ENCODE assay signal across 22 cellular contexts in the genomic region with DNA sequence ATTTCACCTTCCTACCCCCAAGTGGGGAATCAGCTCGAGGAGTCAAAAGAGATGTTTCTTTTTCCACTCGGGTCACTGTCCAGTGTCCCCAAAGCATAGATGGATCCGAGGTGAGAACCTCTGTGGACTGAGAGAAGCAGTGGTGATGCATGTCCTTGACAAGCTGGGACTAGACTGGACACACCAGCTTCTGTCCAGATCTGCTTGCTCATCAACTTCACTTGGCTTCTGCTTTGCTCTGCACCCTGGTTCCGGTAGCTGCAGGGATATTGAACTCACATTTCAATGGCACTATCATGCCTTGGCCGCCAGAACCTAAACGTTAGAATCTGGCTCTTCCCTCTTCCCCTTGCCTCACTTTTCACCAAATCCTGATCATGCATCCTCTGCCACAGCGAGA. TPM values are rescaled to one million over a fixed set of nuclear protein-coding genes. Genes with fewer than 3 reads are reported as not detected.
"Had no signal": no experiment of that assay in that cellular context is flagged by ENCODE, and none has a peak within 500 bp of the region (broad histone marks: within the 10 kb centered on the region; RNA-seq: fewer than 3 reads in every experiment).

No MANE protein-coding gene starts in this region.

- DNase-seq: activated CD4-positive, alpha-beta T cell treated with anti-CD3 and anti-CD28 coated beads for 1 hour; activated CD4-positive, alpha-beta T cell treated with anti-CD3 and anti-CD28 coated beads, Interleukin-2, amount 10 ng/mL, durations not matched to agents 24 days and 14 days; activated CD4-positive, alpha-beta T cell treated with anti-CD3 and anti-CD28 coated beads, Interleukin-2, amount 50 U/mL, for 48 hours; activated CD8-positive, alpha-beta memory T cell treated with anti-CD3 and anti-CD28 coated beads, Interleukin-2, amount 10 ng/mL, durations not matched to agents 7 days and 5 days; activated gamma-delta T cell; activated naive CD4-positive, alpha-beta T cell treated with anti-CD3 and anti-CD28 coated beads for 36 hours; activated T-cell treated with anti-CD3 and anti-CD28 coated beads, Interleukin-2, amount 50 U/mL, for 24 hours; KG1; NCI-H1048; NCI-H146; NCI-H187 treated with DMSO at 0.1 percent for 48 hours; NCI-H2081 treated with DMSO at 0.1 percent for 48 hours; NCI-H446; NCI-H524; Peyer's patch; SIG-M5; T-helper 17 cell; T-helper 9 cell had no signal

- H3K36me3 ChIP-seq: cardiac muscle cell, Peyer's patch had no signal

- H3K4me3 ChIP-seq: cardiac muscle cell, Peyer's patch had no signal

- H3K27me3 ChIP-seq: cardiac muscle cell, Peyer's patch had no signal

- ATAC-seq: activated CD8-positive, alpha-beta memory T cell treated with anti-CD3 and anti-CD28 coated beads, Interleukin-2, amount 10 ng/mL, durations not matched to agents 7 days and 5 days; T-helper 17 cell; WTC11 had no signal

- H3K27ac ChIP-seq: cardiac muscle cell, Peyer's patch, RWPE1 had no signal

- H3K4me1 ChIP-seq: Peyer's patch had no signal

- FAIRE-seq: astrocyte had no signal

RNA-seq across cellular contexts. Expression of a gene that starts 50.3 kb away (rescaled TPM):
- total RNA-seq: activated CD4-positive, alpha-beta T cell treated with anti-CD3 and anti-CD28 coated beads, Interleukin-2, amount 10 ng/mL, durations not matched to agents 24 days and 14 days; activated CD8-positive, alpha-beta memory T cell treated with anti-CD3 and anti-CD28 coated beads, Interleukin-2, amount 10 ng/mL, durations not matched to agents 7 days and 5 days; activated naive CD4-positive, alpha-beta T cell treated with anti-CD3 and anti-CD28 coated beads for 36 hours had no signal
